1 cellular context compared by ENCODE assay signal in genomic region chr1:221875004-221875330, GRCh38.
TF ChIP-seq lines count a peak whose summit lies in the region.

No MANE protein-coding gene starts in this region.

TF ChIP-seq in GM23338, 12 proteins besides CTCF, POLR2A, EP300 and RAD21 (continued from another document):
- TF ChIP-seq ZNF462 (CRISPR knock-in tag; IDR thresholded peaks at IDR 0.05) (no peak), ETS1 (IDR thresholded peaks at IDR 0.05) (no peak), EZH2 (IDR thresholded peaks at IDR 0.05; ENCODE audit: low read depth, unreplicated experiment) (no peak), ZNF114 (CRISPR knock-in tag; IDR thresholded peaks at IDR 0.05) (no peak), CREB1 (CRISPR knock-in tag; IDR thresholded peaks at IDR 0.05; ENCODE audit: low read depth) (no peak), NANOG (IDR thresholded peaks at IDR 0.05; ENCODE audit: borderline replicate concordance) (no peak), JUNB (IDR thresholded peaks at IDR 0.05; ENCODE audit: unreplicated experiment) (no peak), POLR2AphosphoS5 (IDR thresholded peaks at IDR 0.05; ENCODE audit: low read depth) (no peak), EZH2phosphoT487 (IDR thresholded peaks at IDR 0.05; ENCODE audit: unreplicated experiment) (no peak)
